ENCODE assay signal across 37 cellular contexts in the genomic region with DNA sequence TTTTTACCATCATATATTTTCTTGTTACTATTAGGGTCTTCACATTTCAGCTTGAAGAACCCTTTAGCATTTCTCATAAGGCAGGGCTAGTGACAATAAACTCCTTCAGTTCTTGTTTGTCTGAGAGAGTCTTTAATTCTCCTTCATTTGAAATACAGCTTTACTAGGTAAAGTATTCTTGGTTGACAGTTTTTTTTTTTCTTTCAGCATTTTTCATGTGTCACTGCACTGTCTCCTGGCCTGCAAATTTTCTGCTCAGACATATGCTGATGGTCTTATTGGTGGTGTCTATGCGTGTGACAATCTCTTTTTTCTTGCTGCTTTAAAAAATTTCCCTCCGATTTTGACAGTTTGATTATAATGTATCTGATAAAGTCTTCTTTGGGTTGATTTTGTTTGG.
"Had no signal": no experiment of that assay in that cellular context is flagged by ENCODE, and none has a peak within 500 bp of the region (broad histone marks: within the 10 kb centered on the region; RNA-seq: fewer than 3 reads in every experiment).

No MANE protein-coding gene starts in this region.

- H3K9me3 ChIP-seq: adrenal gland had no signal

- H3K36me3 Mint-ChIP-seq: activated naive CD4-positive, alpha-beta T cell treated with anti-CD3 and anti-CD28 coated beads, Interleukin-2, amount 10 ng/mL, durations not matched to agents 7 days and 5 days; activated naive CD8-positive, alpha-beta T cell; activated naive CD8-positive, alpha-beta T cell treated with anti-CD3 and anti-CD28 coated beads, Interleukin-2, amount 10 ng/mL, durations not matched to agents 7 days and 5 days; brain had no signal

- ATAC-seq: activated naive CD4-positive, alpha-beta T cell treated with anti-CD3 and anti-CD28 coated beads, Interleukin-2, amount 50 U/mL, for 72 hours; activated naive CD8-positive, alpha-beta T cell treated with anti-CD3 and anti-CD28 coated beads, Interleukin-2, amount 50 U/mL, for 24 hours; activated T-cell treated with anti-CD3 and anti-CD28 coated beads, Interleukin-2, amount 50 U/mL, for 4 hours; activated T-cell treated with anti-CD3 and anti-CD28 coated beads, Interleukin-2, amount 50 U/mL, for 72 hours; activated T-helper 17 cell treated with anti-CD3 and anti-CD28 coated beads, Interleukin-2, amount 50 U/mL, for 72 hours; body of pancreas had no signal

- H3K27me3 ChIP-seq: adrenal gland, ascending aorta, body of pancreas, brain microvascular endothelial cell, breast epithelium, cardiac muscle cell had no signal

- H3K4me1 ChIP-seq: adrenal gland, ascending aorta, body of pancreas, breast epithelium had no signal

- H3K4me1 Mint-ChIP-seq: activated naive CD4-positive, alpha-beta T cell treated with anti-CD3 and anti-CD28 coated beads, Interleukin-2, amount 10 ng/mL, durations not matched to agents 7 days and 5 days; activated naive CD4-positive, alpha-beta T cell treated with anti-CD3 and anti-CD28 coated beads, Interleukin-2, amount 50 U/mL, for 24 hours; activated naive CD8-positive, alpha-beta T cell treated with anti-CD3 and anti-CD28 coated beads for 36 hours; activated naive CD8-positive, alpha-beta T cell treated with anti-CD3 and anti-CD28 coated beads, Interleukin-2, amount 10 ng/mL, durations not matched to agents 7 days and 5 days; activated naive CD8-positive, alpha-beta T cell treated with anti-CD3 and anti-CD28 coated beads, Interleukin-2, amount 50 U/mL, for 24 hours; activated T-helper 17 cell treated with anti-CD3 and anti-CD28 coated beads, Interleukin-2, amount 50 U/mL, for 72 hours; brain had no signal

- H3K27me3 Mint-ChIP-seq: activated naive CD4-positive, alpha-beta T cell treated with anti-CD3 and anti-CD28 coated beads, Interleukin-2, amount 10 ng/mL, durations not matched to agents 7 days and 5 days; activated naive CD4-positive, alpha-beta T cell treated with anti-CD3 and anti-CD28 coated beads, Interleukin-2, amount 50 U/mL, for 24 hours; activated naive CD8-positive, alpha-beta T cell; activated naive CD8-positive, alpha-beta T cell treated with anti-CD3 and anti-CD28 coated beads for 36 hours; activated naive CD8-positive, alpha-beta T cell treated with anti-CD3 and anti-CD28 coated beads, Interleukin-2, amount 10 ng/mL, durations not matched to agents 7 days and 5 days; activated naive CD8-positive, alpha-beta T cell treated with anti-CD3 and anti-CD28 coated beads, Interleukin-2, amount 50 U/mL, for 24 hours; activated T-cell treated with anti-CD3 and anti-CD28 coated beads, Interleukin-2, amount 50 U/mL, for 24 hours; activated T-helper 17 cell treated with anti-CD3 and anti-CD28 coated beads, Interleukin-2, amount 50 U/mL, for 72 hours had no signal

- H3K4me3 ChIP-seq: adrenal gland, ascending aorta, body of pancreas, breast epithelium, cardiac muscle cell had no signal

- H3K36me3 ChIP-seq: adrenal gland, ascending aorta, brain microvascular endothelial cell, breast epithelium, cardiac muscle cell had no signal

- H3K4me3 Mint-ChIP-seq: activated naive CD4-positive, alpha-beta T cell treated with anti-CD3 and anti-CD28 coated beads for 36 hours; activated naive CD4-positive, alpha-beta T cell treated with anti-CD3 and anti-CD28 coated beads, Interleukin-2, amount 10 ng/mL, durations not matched to agents 7 days and 5 days; activated naive CD4-positive, alpha-beta T cell treated with anti-CD3 and anti-CD28 coated beads, Interleukin-2, amount 50 U/mL, for 24 hours; activated naive CD8-positive, alpha-beta T cell; activated naive CD8-positive, alpha-beta T cell treated with anti-CD3 and anti-CD28 coated beads for 36 hours; activated naive CD8-positive, alpha-beta T cell treated with anti-CD3 and anti-CD28 coated beads, Interleukin-2, amount 10 ng/mL, durations not matched to agents 7 days and 5 days; activated naive CD8-positive, alpha-beta T cell treated with anti-CD3 and anti-CD28 coated beads, Interleukin-2, amount 50 U/mL, for 24 hours; activated T-cell treated with anti-CD3 and anti-CD28 coated beads, Interleukin-2, amount 50 U/mL, for 24 hours; activated T-cell treated with anti-CD3 and anti-CD28 coated beads, Interleukin-2, amount 50 U/mL, for 4 hours; activated T-cell treated with anti-CD3 and anti-CD28 coated beads, Interleukin-2, amount 50 U/mL, for 72 hours; activated T-helper 1 cell treated with anti-CD3 and anti-CD28 coated beads, Interleukin-12 subunit alpha, Interleukin-12 subunit beta, Interleukin-2, Interleukin-4 antibody, amounts not matched to agents 30 ng/mL and 10 ng/mL and 1 ng/mL, durations not matched to agents 14 hours and 24 hours and 36 hours; activated T-helper 17 cell treated with anti-CD3 and anti-CD28 coated beads, Interleukin-2, amount 50 U/mL, for 72 hours; brain had no signal

- H3K27ac ChIP-seq: adrenal gland, ascending aorta, body of pancreas, brain microvascular endothelial cell, breast epithelium, cardiac muscle cell had no signal

- DNase-seq: activated effector memory CD4-positive, alpha-beta T cell treated with anti-CD3 and anti-CD28 coated beads, Interleukin-2, amount 50 U/mL, for 16 hours; activated effector memory CD4-positive, alpha-beta T cell treated with Interleukin-2 at 50 U/mL for 16 hours; activated gamma-delta T cell; activated gamma-delta T cell treated with Interleukin-2 at 50 U/mL for 16 hours; activated naive CD4-positive, alpha-beta T cell; activated naive CD4-positive, alpha-beta T cell treated with anti-CD3 and anti-CD28 coated beads for 36 hours; activated naive CD4-positive, alpha-beta T cell treated with anti-CD3 and anti-CD28 coated beads, Interleukin-2, amount 10 ng/mL, durations not matched to agents 7 days and 5 days; activated naive CD4-positive, alpha-beta T cell treated with anti-CD3 and anti-CD28 coated beads, Interleukin-2, amount 50 U/mL, for 16 hours; activated naive CD4-positive, alpha-beta T cell treated with Interleukin-2 at 50 U/mL for 16 hours; activated naive CD8-positive, alpha-beta T cell treated with anti-CD3 and anti-CD28 coated beads for 36 hours; activated naive CD8-positive, alpha-beta T cell treated with anti-CD3 and anti-CD28 coated beads, Interleukin-2, amount 10 ng/mL, durations not matched to agents 7 days and 5 days; activated naive CD8-positive, alpha-beta T cell treated with anti-CD3 and anti-CD28 coated beads, Interleukin-2, amount 50 U/mL, for 24 hours; activated T-cell treated with anti-CD3 and anti-CD28 coated beads, Interleukin-2, amount 50 U/mL, for 1 hour; activated T-cell treated with anti-CD3 and anti-CD28 coated beads, Interleukin-2, amount 50 U/mL, for 24 hours; activated T-cell treated with anti-CD3 and anti-CD28 coated beads, Interleukin-2, amount 50 U/mL, for 4 hours; activated T-cell treated with anti-CD3 and anti-CD28 coated beads, Interleukin-2, amount 50 U/mL, for 48 hours; activated T-cell treated with anti-CD3 and anti-CD28 coated beads, Interleukin-2, amount 50 U/mL, for 72 hours; adrenal gland; amniotic stem cell; amygdala; anterior cingulate cortex; aorta; body of pancreas; brain microvascular endothelial cell; caudate nucleus; central memory CD4-positive, alpha-beta T cell; cerebellar nuclear complex had no signal

- H3K27ac Mint-ChIP-seq: activated naive CD4-positive, alpha-beta T cell treated with anti-CD3 and anti-CD28 coated beads for 36 hours; activated naive CD4-positive, alpha-beta T cell treated with anti-CD3 and anti-CD28 coated beads, Interleukin-2, amount 10 ng/mL, durations not matched to agents 7 days and 5 days; activated naive CD4-positive, alpha-beta T cell treated with anti-CD3 and anti-CD28 coated beads, Interleukin-2, amount 50 U/mL, for 24 hours; activated naive CD4-positive, alpha-beta T cell treated with anti-CD3 and anti-CD28 coated beads, Interleukin-2, amount 50 U/mL, for 72 hours; activated naive CD8-positive, alpha-beta T cell; activated naive CD8-positive, alpha-beta T cell treated with anti-CD3 and anti-CD28 coated beads for 36 hours; activated naive CD8-positive, alpha-beta T cell treated with anti-CD3 and anti-CD28 coated beads, Interleukin-2, amount 10 ng/mL, durations not matched to agents 7 days and 5 days; activated naive CD8-positive, alpha-beta T cell treated with anti-CD3 and anti-CD28 coated beads, Interleukin-2, amount 50 U/mL, for 24 hours; activated T-cell treated with anti-CD3 and anti-CD28 coated beads, Interleukin-2, amount 50 U/mL, for 24 hours; activated T-cell treated with anti-CD3 and anti-CD28 coated beads, Interleukin-2, amount 50 U/mL, for 72 hours; activated T-helper 1 cell treated with anti-CD3 and anti-CD28 coated beads, Interleukin-12 subunit alpha, Interleukin-12 subunit beta, Interleukin-2, Interleukin-4 antibody, amounts not matched to agents 30 ng/mL and 10 ng/mL and 1 ng/mL, durations not matched to agents 14 hours and 24 hours and 36 hours; activated T-helper 17 cell treated with anti-CD3 and anti-CD28 coated beads, Interleukin-2, amount 50 U/mL, for 72 hours; activated T-helper 2 cell treated with anti-CD3 and anti-CD28 coated beads, Interferon-gamma antibody, Interleukin-2, Interleukin-4, amounts not matched to agents 10 μg/mL and 5 μg/mL and 100 μg/mL, durations not matched to agents 14 hours and 24 hours and 36 hours; brain had no signal
